ENCODE assay signal across 1 cellular context in genomic region chr7:140369294-140369693, GRCh38.
TF ChIP-seq lines count a peak whose summit lies in the region.

No MANE protein-coding gene starts in this region.

TF ChIP-seq in HepG2, 621 proteins besides CTCF, POLR2A, EP300 and RAD21:
- TF ChIP-seq MIXL1 (CRISPR knock-in tag; IDR thresholded peaks at IDR 0.05) (no peak), PAF1 (CRISPR knock-in tag; IDR thresholded peaks at IDR 0.05) (no peak), MAFK (conservative IDR thresholded peaks at IDR 0.05 in 1 of 2, IDR thresholded peaks at IDR 0.05 in 1 of 2; ENCODE audit: low read length in 2 of 2) (peak; percentile 25 to 57; a peak in 2 of 4 replicates), MZF1 (CRISPR knock-in tag; IDR thresholded peaks at IDR 0.05; ENCODE audit: borderline replicate concordance) (no peak), ZKSCAN8 (CRISPR knock-in tag; IDR thresholded peaks at IDR 0.05; ENCODE audit: borderline replicate concordance) (no peak), ZNF839 (CRISPR knock-in tag; IDR thresholded peaks at IDR 0.05; ENCODE audit: borderline replicate concordance) (no peak), MAFF (IDR thresholded peaks at IDR 0.05; ENCODE audit: low read depth, low read length) (0 out of 2 replicates have a peak, but pooled peaks have one; percentile 6), GTF2F1 (IDR thresholded peaks at IDR 0.05; ENCODE audit: low read length) (no peak), HNF4G (IDR thresholded peaks at IDR 0.05; ENCODE audit: borderline replicate concordance, low read depth, low read length) (no peak), HNF4G (CRISPR knock-in tag; IDR thresholded peaks at IDR 0.05; ENCODE audit: borderline replicate concordance, low read depth) (no peak)
